In the genomic region with DNA sequence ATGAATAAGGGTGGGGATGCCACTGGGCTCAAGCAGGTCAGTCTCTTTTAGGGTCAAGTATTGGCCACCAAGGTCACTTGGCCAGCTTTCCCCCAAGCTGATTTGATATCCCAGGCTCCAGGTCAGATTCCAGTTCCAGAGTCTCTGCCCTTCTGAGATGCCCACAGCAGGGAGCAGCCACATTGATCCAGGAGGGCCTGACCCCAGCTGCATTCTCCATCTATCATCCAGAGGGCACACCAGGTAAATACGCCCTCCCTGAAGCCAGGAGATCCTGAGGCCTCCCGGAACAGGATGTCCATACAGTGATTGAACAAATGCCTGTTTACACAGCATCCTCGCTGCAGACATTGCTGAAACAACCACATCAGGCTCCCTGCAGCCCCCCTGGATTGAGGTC, we compare ENCODE assay signal across 18 cellular contexts.
DNase-seq lines count a peak whose midpoint lies in the region; ATAC-seq and TF ChIP-seq lines count a peak whose summit lies in the region.
"Had no signal": no experiment of that assay in that cellular context is flagged by ENCODE, and none has a peak within 500 bp of the region (broad histone marks: within the 10 kb centered on the region; RNA-seq: fewer than 3 reads in every experiment).

No MANE protein-coding gene starts in this region.

- no peak overlapping the region for H3K4ac ChIP-seq in trophoblast cell (ENCODE audit: low read depth, low read length)

- peak overlapping the region; percentile 23 for H4K91ac ChIP-seq in trophoblast cell (ENCODE audit: low read depth, low read length)

- H3K4me1 ChIP-seq in HCT116 (ENCODE audit: control insufficient read depth in 1 of 2, insufficient read depth in 2 of 2, low read length in 2 of 2) (peaks cover 0 to 5% of the 10 kb centered on the region in 2 experiments; a peak in 1 of 4 replicates), trophoblast cell (ENCODE audit: control insufficient read depth in 1 of 2, insufficient read depth in 2 of 2, low read length in 2 of 2) (peaks cover 2 to 3% of the 10 kb centered on the region in 2 experiments)
- no peaks in the 10 kb centered on the region for H3K4me1 ChIP-seq in effector memory CD4-positive, alpha-beta T cell (ENCODE audit: control insufficient read depth, insufficient read depth, low read length, poor library complexity, severe bottlenecking)
- H3K4me1 ChIP-seq: testis had no signal

- H4K20me1 ChIP-seq in HCT116 (ENCODE audit: insufficient read depth) = no peaks in the 10 kb centered on the region

- ATAC-seq in HCT116 (peak; percentile 66), HG02798 (IDR thresholded peaks at IDR 0.05; ENCODE audit: poor library complexity, unreplicated experiment) (no peak)
- ATAC-seq: activated T-cell treated with anti-CD3 and anti-CD28 coated beads, Interleukin-2, amount 50 U/mL, for 72 hours; stimulated activated naive B cell treated with anti-CD40 and anti-IgM and Interleukin-4, amounts not matched to agents 10 μg/mL and 1 μg/mL and 100 μg/mL, for 72 hours had no signal

- no peak overlapping the region for H2AK5ac ChIP-seq in trophoblast cell (ENCODE audit: low read length)

- POLR2A ChIA-PET in HCT116 (lab: Charles Lee) = no interaction called here
- POLR2A ChIA-PET in HEK293T (lab: Yijun Ruan, JAX) = no interaction called here

- TF ChIP-seq POLR2A in HCT116 (IDR thresholded peaks at IDR 0.05; ENCODE audit: borderline replicate concordance, extremely low read depth, insufficient read depth, insufficient read length) = no peak

- H3K18ac ChIP-seq in trophoblast cell (ENCODE audit: low read length) = no peak overlapping the region

- RAD21 ChIA-PET in HCT116 (lab: Charles Lee; ENCODE audit: low non-redundant PET in 1 of 2, low total read pairs in 2 of 2, uncharacterized antibody in 2 of 2, unreplicated experiment in 2 of 2) = no interaction called here

- no peaks in the 10 kb centered on the region for H3K36me3 ChIP-seq in HCT116 (ENCODE audit: control insufficient read depth in 1 of 2, insufficient read depth in 2 of 2, low read length in 2 of 2)
- no peaks in the 10 kb centered on the region for H3K36me3 ChIP-seq in trophoblast cell (ENCODE audit: control insufficient read depth in 1 of 2, insufficient read depth in 2 of 2, low read length in 2 of 2)
- no peaks in the 10 kb centered on the region for H3K36me3 ChIP-seq in effector memory CD4-positive, alpha-beta T cell (ENCODE audit: control insufficient read depth, insufficient read depth, low read length)
- H3K36me3 ChIP-seq: cardiac muscle cell had no signal

- TF ChIP-seq RAD21 in HCT116 (IDR thresholded peaks at IDR 0.05; ENCODE audit: low read depth) = no peak

- intact Hi-C loops in HCT116 (cut with micrococcal nuclease) = loop anchor here (5.0 to 10.0 kb wide), 2 partner anchors 238 to 635 kb away; no protein-coding TSS in a partner anchor

- H4K12ac ChIP-seq in trophoblast cell (ENCODE audit: low read depth, low read length) = no peak overlapping the region

- H3K9ac ChIP-seq in HCT116 (ENCODE audit: low read length) = no peak overlapping the region
- H3K9ac ChIP-seq in trophoblast cell (ENCODE audit: low read length) = no peak overlapping the region
- H3K9ac ChIP-seq: GM23248 had no signal

- CTCF ChIA-PET in HCT116 (lab: Charles Lee) = interaction anchor here (1.5 kb wide), 1 partner anchor 884 kb away, joined by 4 read pairs; no protein-coding TSS in a partner anchor
- CTCF ChIA-PET in HEK293T (lab: Yijun Ruan, JAX) = interaction anchor here (0.7 kb wide), 1 partner anchor 32 kb away, joined by 3 read pairs; no protein-coding TSS in a partner anchor

- 0 out of 4 replicates have a peak, but pooled peaks cover 0 to 3% of the 10 kb centered on the region in 2 experiments for H3K9me3 ChIP-seq in HCT116 (ENCODE audit: control insufficient read depth in 1 of 2, insufficient read depth in 1 of 2, low read depth in 1 of 2, low read length in 2 of 2)
- peaks cover 2% of the 10 kb centered on the region for H3K9me3 ChIP-seq in trophoblast cell (ENCODE audit: insufficient read depth, low read depth, low read length)
- no peaks in the 10 kb centered on the region for H3K9me3 ChIP-seq in effector memory CD4-positive, alpha-beta T cell (ENCODE audit: control insufficient read depth, low read length)
- H3K9me3 ChIP-seq: testis had no signal

- TF ChIP-seq CTCF in HCT116 (IDR thresholded peaks at IDR 0.05 in 2 of 3, conservative IDR thresholded peaks at IDR 0.05 in 1 of 3; ENCODE audit: borderline replicate concordance in 1 of 3, insufficient read depth in 1 of 3, low read depth in 2 of 3, low read length in 2 of 3) = no peak

- no peaks in the 10 kb centered on the region for H3K27me3 ChIP-seq in HCT116 (ENCODE audit: insufficient read depth, low read length)
- no peaks in the 10 kb centered on the region for H3K27me3 ChIP-seq in trophoblast cell (ENCODE audit: insufficient read depth, low read length)
- H3K27me3 ChIP-seq in effector memory CD4-positive, alpha-beta T cell (replicated peaks; ENCODE audit: control insufficient read depth, insufficient read depth, low read length, poor library complexity, severe bottlenecking) = no peaks in the 10 kb centered on the region
- H3K27me3 ChIP-seq: testis had no signal

- no TSS peak for BruUV-seq in HCT116 (replicated peaks; lab: Mats Ljungman, UMichigan)

- H4K8ac ChIP-seq in trophoblast cell (ENCODE audit: low read depth, low read length) = no peak overlapping the region

- H2AFZ ChIP-seq in HCT116 (ENCODE audit: low read depth, low read length, poor library complexity, severe bottlenecking) (no peak overlapping the region), trophoblast cell (ENCODE audit: insufficient read depth, low read length, poor library complexity) (no peak overlapping the region)
- H2AFZ ChIP-seq: GM23248 had no signal

- H3K23ac ChIP-seq in trophoblast cell (ENCODE audit: low read length) = no peak overlapping the region

- H3K14ac ChIP-seq in trophoblast cell (ENCODE audit: low read length) = no peak overlapping the region

- H3K4me3 ChIP-seq in HCT116 (replicated peaks in 1 of 2; ENCODE audit: low read depth in 1 of 2, low read length in 2 of 2) (no peak overlapping the region), trophoblast cell (ENCODE audit: low read depth, low read length) (peak overlapping the region; percentile 14)
- no peak overlapping the region for H3K4me3 ChIP-seq in effector memory CD4-positive, alpha-beta T cell (ENCODE audit: insufficient read depth, low read depth, low read length, poor library complexity, severe bottlenecking)
- H3K4me3 ChIP-seq: cardiac muscle cell, GM23248, skin epidermis, testis had no signal

- no CpG with 5 or more reads among the region's 3 CpGs for WGBS in trophoblast cell (ENCODE audit: extremely low coverage, insufficient coverage, insufficient read length)

- peak in 2 of 3 experiments; percentile 48 to 71 for DNase-seq in NCI-H1417 (lab: John Stamatoyannopoulos, UW)
- DNase-seq in NCI-H1417 treated with DMSO at 0.1 percent for 48 hours (lab: John Stamatoyannopoulos, UW) = no peak
- DNase-seq in HCT116 (ENCODE audit: low read depth, low spot score) = no peak
- peak; percentile 36 for DNase-seq in iPS-NIHi7 (ENCODE audit: extremely low spot score)
- DNase-seq in trophoblast cell = no peak
- no peak for DNase-seq in HEK293T (ENCODE audit: extremely low spot score)
- DNase-seq in effector memory CD4-positive, alpha-beta T cell = no peak
- DNase-seq: activated naive CD4-positive, alpha-beta T cell treated with anti-CD3 and anti-CD28 coated beads, Interleukin-2, amount 50 U/mL, for 16 hours; activated T-cell treated with anti-CD3 and anti-CD28 coated beads, Interleukin-2, amount 50 U/mL, for 72 hours; midbrain; NCI-H2107; stimulated activated naive B cell treated with anti-CD40 and anti-IgM and Interleukin-4, amounts not matched to agents 10 μg/mL and 1 μg/mL and 100 μg/mL, for 72 hours; T-helper 9 cell had no signal

- H3K4me2 ChIP-seq in HCT116 (ENCODE audit: low read length) (no peak overlapping the region), trophoblast cell (ENCODE audit: low read length) (no peak overlapping the region)

- H3K79me1 ChIP-seq in trophoblast cell (ENCODE audit: low read length) = no peaks in the 10 kb centered on the region

- H2BK5ac ChIP-seq in trophoblast cell (ENCODE audit: low read depth, low read length, poor library complexity) = no peak overlapping the region

- H3K79me2 ChIP-seq in HCT116 (ENCODE audit: insufficient read depth, low read length) (no peaks in the 10 kb centered on the region), trophoblast cell (ENCODE audit: control insufficient read depth, insufficient read depth, low read length, poor library complexity) (no peaks in the 10 kb centered on the region)

- H3K9me2 ChIP-seq in HCT116 (ENCODE audit: insufficient read depth) = no peaks in the 10 kb centered on the region

- no peak overlapping the region for H2BK120ac ChIP-seq in trophoblast cell (ENCODE audit: insufficient read depth, low read length, poor library complexity)

- H2BK12ac ChIP-seq in trophoblast cell (ENCODE audit: low read length) = peak overlapping the region; percentile 16

- H3K27ac ChIP-seq in HCT116 (ENCODE audit: low read depth, low read length) (no peak overlapping the region), trophoblast cell (ENCODE audit: low read depth, low read length) (no peak overlapping the region)
- H3K27ac ChIP-seq in effector memory CD4-positive, alpha-beta T cell (ENCODE audit: insufficient read depth, low read length, poor library complexity, severe bottlenecking) = no peak overlapping the region
- H3K27ac ChIP-seq: cardiac muscle cell, GM23248, skin epidermis, testis had no signal

TF ChIP-seq in HCT116, 20 proteins besides CTCF, POLR2A, EP300 and RAD21:
- TF ChIP-seq, protein P1, sequence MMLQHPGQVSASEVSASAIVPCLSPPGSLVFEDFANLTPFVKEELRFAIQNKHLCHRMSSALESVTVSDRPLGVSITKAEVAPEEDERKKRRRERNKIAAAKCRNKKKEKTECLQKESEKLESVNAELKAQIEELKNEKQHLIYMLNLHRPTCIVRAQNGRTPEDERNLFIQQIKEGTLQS (IDR thresholded peaks at IDR 0.05) = no peak
- TF ChIP-seq EZH2 (IDR thresholded peaks at IDR 0.05) = no peak

TF ChIP-seq in HEK293T, 16 proteins besides CTCF, POLR2A, EP300 and RAD21:
- no peak for TF ChIP-seq FOXM1 (IDR thresholded peaks at IDR 0.05; ENCODE audit: borderline replicate concordance)
- no peak for TF ChIP-seq LEF1 (IDR thresholded peaks at IDR 0.05; ENCODE audit: borderline replicate concordance)

Comparison
In these comparisons a context has a peak if more than half of its experiments do, and no peak if none do; other contexts are left out.
1. DNase-seq: peak in NCI-H1417 (2 of 3) and iPS-NIHi7 (single experiment); none in NCI-H1417 treated with DMSO at 0.1 percent for 48 hours (single experiment), HCT116 (single experiment), trophoblast cell (0 of 2), HEK293T (single experiment) and effector memory CD4-positive, alpha-beta T cell (0 of 3).